Comparison of ENCODE assay signal across 1 cellular context in the genomic region with DNA sequence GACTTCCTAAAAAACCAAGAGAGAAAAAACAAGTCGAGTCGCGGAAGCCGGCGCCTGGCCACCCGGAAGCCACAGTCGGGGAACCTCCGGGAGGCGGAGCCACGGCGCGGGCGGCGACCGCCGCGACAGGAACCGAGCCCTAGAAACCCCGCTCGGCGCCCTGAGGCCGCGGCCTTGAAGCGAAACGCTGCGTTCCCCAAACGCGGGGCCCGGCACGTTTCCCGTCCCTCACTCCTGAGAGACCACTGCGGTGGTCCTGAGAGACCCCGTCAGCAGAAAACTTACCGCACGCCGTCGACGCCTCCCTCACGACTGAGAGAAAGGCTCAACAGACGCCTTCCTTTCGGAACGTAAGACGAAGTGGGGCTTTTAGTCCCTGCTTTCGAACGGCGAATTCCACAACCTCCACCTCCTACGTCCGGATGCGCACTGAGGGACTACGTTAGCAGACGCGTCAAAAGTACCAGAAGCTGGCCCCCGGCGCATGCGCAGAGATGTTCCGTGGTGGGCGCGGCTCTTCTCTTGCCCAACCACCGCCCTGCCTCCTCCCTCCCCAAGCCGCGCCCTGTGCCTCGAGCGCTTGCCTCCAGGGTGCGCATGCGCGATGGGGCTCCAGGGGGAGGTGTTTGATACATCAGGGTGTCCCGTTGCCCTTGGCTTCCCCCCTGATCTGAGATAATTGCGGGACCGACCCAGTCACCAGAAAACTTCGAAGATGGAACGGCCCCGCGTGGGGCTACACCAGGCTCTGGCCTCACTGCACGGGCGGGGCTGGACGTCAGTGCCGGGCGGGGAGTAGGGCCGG.
TF ChIP-seq lines count a peak whose summit lies in the region.

A gene with protein sequence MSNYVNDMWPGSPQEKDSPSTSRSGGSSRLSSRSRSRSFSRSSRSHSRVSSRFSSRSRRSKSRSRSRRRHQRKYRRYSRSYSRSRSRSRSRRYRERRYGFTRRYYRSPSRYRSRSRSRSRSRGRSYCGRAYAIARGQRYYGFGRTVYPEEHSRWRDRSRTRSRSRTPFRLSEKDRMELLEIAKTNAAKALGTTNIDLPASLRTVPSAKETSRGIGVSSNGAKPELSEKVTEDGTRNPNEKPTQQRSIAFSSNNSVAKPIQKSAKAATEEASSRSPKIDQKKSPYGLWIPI (minus strand): TSS at position 431 of the 805 bp plus-strand sequence. CDS start 491 bp downstream, outside the sequence.

TF ChIP-seq in HCT116, 20 proteins besides CTCF, POLR2A, EP300 and RAD21 (continued from another document):
- TF ChIP-seq, protein P1, sequence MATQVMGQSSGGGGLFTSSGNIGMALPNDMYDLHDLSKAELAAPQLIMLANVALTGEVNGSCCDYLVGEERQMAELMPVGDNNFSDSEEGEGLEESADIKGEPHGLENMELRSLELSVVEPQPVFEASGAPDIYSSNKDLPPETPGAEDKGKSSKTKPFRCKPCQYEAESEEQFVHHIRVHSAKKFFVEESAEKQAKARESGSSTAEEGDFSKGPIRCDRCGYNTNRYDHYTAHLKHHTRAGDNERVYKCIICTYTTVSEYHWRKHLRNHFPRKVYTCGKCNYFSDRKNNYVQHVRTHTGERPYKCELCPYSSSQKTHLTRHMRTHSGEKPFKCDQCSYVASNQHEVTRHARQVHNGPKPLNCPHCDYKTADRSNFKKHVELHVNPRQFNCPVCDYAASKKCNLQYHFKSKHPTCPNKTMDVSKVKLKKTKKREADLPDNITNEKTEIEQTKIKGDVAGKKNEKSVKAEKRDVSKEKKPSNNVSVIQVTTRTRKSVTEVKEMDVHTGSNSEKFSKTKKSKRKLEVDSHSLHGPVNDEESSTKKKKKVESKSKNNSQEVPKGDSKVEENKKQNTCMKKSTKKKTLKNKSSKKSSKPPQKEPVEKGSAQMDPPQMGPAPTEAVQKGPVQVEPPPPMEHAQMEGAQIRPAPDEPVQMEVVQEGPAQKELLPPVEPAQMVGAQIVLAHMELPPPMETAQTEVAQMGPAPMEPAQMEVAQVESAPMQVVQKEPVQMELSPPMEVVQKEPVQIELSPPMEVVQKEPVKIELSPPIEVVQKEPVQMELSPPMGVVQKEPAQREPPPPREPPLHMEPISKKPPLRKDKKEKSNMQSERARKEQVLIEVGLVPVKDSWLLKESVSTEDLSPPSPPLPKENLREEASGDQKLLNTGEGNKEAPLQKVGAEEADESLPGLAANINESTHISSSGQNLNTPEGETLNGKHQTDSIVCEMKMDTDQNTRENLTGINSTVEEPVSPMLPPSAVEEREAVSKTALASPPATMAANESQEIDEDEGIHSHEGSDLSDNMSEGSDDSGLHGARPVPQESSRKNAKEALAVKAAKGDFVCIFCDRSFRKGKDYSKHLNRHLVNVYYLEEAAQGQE (IDR thresholded peaks at IDR 0.05; ENCODE audit: low read depth), result no peak
- TF ChIP-seq EGR1 (IDR thresholded peaks at IDR 0.05; ENCODE audit: low read depth) (no peak), TCF7L2 (IDR thresholded peaks at IDR 0.05; ENCODE audit: borderline replicate concordance, extremely low read depth, insufficient read depth, insufficient read length) (no peak), EZH2phosphoT487 (IDR thresholded peaks at IDR 0.05; ENCODE audit: borderline replicate concordance) (no peak), CEBPB (IDR thresholded peaks at IDR 0.05; ENCODE audit: low read depth) (no peak), SP1 (IDR thresholded peaks at IDR 0.05; ENCODE audit: low read depth) (no peak), ZNF274 (IDR thresholded peaks at IDR 0.05; ENCODE audit: low read depth, low read length) (no peak), ZFX (IDR thresholded peaks at IDR 0.05) (peak; percentile 47; the same call in 1 of the 2 replicates), YY1 (IDR thresholded peaks at IDR 0.05; ENCODE audit: extremely low read depth, insufficient replicate concordance, low read depth, low read length) (no peak)
- TF ChIP-seq, protein P2, sequence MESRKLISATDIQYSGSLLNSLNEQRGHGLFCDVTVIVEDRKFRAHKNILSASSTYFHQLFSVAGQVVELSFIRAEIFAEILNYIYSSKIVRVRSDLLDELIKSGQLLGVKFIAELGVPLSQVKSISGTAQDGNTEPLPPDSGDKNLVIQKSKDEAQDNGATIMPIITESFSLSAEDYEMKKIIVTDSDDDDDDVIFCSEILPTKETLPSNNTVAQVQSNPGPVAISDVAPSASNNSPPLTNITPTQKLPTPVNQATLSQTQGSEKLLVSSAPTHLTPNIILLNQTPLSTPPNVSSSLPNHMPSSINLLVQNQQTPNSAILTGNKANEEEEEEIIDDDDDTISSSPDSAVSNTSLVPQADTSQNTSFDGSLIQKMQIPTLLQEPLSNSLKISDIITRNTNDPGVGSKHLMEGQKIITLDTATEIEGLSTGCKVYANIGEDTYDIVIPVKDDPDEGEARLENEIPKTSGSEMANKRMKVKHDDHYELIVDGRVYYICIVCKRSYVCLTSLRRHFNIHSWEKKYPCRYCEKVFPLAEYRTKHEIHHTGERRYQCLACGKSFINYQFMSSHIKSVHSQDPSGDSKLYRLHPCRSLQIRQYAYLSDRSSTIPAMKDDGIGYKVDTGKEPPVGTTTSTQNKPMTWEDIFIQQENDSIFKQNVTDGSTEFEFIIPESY (IDR thresholded peaks at IDR 0.05; ENCODE audit: extremely low read depth, insufficient replicate concordance, low read length), result peak; percentile 71
